ENCODE assay signal across 31 cellular contexts in the genomic region with DNA sequence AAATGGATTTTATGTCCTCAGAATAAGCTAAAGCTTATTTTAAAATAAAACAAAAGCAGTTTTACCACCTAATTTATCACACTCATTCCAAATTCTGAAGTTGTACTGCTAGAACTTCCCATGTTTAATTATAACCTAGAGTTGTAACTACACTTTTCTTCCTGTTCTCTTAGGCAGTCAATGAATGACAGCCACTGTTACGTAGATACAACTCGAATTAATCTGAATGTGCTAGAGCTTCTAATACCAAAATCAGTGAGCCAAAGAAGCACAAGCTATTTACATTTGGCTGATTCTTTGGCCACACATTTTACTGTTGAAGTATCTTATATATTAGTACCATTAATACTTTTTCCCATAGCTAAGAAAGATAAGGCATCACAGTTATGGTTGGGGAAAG.
"Had no signal": no experiment of that assay in that cellular context is flagged by ENCODE, and none has a peak within 500 bp of the region (broad histone marks: within the 10 kb centered on the region; RNA-seq: fewer than 3 reads in every experiment).

No MANE protein-coding gene starts in this region.

- H3K27me3 Mint-ChIP-seq: activated CD8-positive, alpha-beta memory T cell treated with anti-CD3 and anti-CD28 coated beads, Interleukin-2, amount 10 ng/mL, durations not matched to agents 7 days and 5 days; activated naive CD4-positive, alpha-beta T cell treated with anti-CD3 and anti-CD28 coated beads, Interleukin-2, amount 10 ng/mL, durations not matched to agents 7 days and 5 days; activated naive CD8-positive, alpha-beta T cell treated with anti-CD3 and anti-CD28 coated beads, Interleukin-2, amount 10 ng/mL, durations not matched to agents 7 days and 5 days; effector memory CD8-positive, alpha-beta T cell; T-helper 17 cell had no signal

- H3K27ac Mint-ChIP-seq: activated CD4-positive, alpha-beta memory T cell treated with anti-CD3 and anti-CD28 coated beads for 36 hours; activated CD4-positive, alpha-beta T cell treated with anti-CD3 and anti-CD28 coated beads for 36 hours; activated CD4-positive, alpha-beta T cell treated with anti-CD3 and anti-CD28 coated beads, Interleukin-2, amount 10 ng/mL, durations not matched to agents 24 days and 14 days; activated CD8-positive, alpha-beta memory T cell treated with anti-CD3 and anti-CD28 coated beads, Interleukin-2, amount 10 ng/mL, durations not matched to agents 7 days and 5 days; activated CD8-positive, alpha-beta T cell treated with anti-CD3 and anti-CD28 coated beads, Interleukin-2, amount 10 ng/mL, durations not matched to agents 7 days and 5 days; activated naive CD4-positive, alpha-beta T cell treated with anti-CD3 and anti-CD28 coated beads, Interleukin-2, amount 10 ng/mL, durations not matched to agents 7 days and 5 days; activated naive CD8-positive, alpha-beta T cell treated with anti-CD3 and anti-CD28 coated beads, Interleukin-2, amount 10 ng/mL, durations not matched to agents 7 days and 5 days; effector memory CD8-positive, alpha-beta T cell; T-helper 17 cell; T-helper 2 cell treated with Interferon-gamma antibody and Interleukin-4, amounts not matched to agents 5 μg/mL and 100 μg/mL, for 36 hours had no signal

- H3K36me3 ChIP-seq: WERI-Rb-1 had no signal

- H3K9me3 Mint-ChIP-seq: activated CD4-positive, alpha-beta memory T cell treated with anti-CD3 and anti-CD28 coated beads for 36 hours; activated naive CD4-positive, alpha-beta T cell treated with anti-CD3 and anti-CD28 coated beads, Interleukin-2, amount 10 ng/mL, durations not matched to agents 7 days and 5 days; activated naive CD4-positive, alpha-beta T cell treated with anti-CD3 and anti-CD28 coated beads, Interleukin-2, amount 50 U/mL, for 72 hours; activated naive CD8-positive, alpha-beta T cell treated with anti-CD3 and anti-CD28 coated beads, Interleukin-2, amount 10 ng/mL, durations not matched to agents 7 days and 5 days; T-helper 2 cell treated with Interferon-gamma antibody and Interleukin-4, amounts not matched to agents 5 μg/mL and 100 μg/mL, for 36 hours had no signal

- H3K27ac ChIP-seq: body of pancreas, WERI-Rb-1 had no signal

- H3K36me3 Mint-ChIP-seq: activated CD4-positive, alpha-beta memory T cell treated with anti-CD3 and anti-CD28 coated beads for 36 hours; activated CD8-positive, alpha-beta memory T cell treated with anti-CD3 and anti-CD28 coated beads, Interleukin-2, amount 10 ng/mL, durations not matched to agents 7 days and 5 days; activated naive CD4-positive, alpha-beta T cell treated with anti-CD3 and anti-CD28 coated beads, Interleukin-2, amount 10 ng/mL, durations not matched to agents 7 days and 5 days; activated naive CD4-positive, alpha-beta T cell treated with anti-CD3 and anti-CD28 coated beads, Interleukin-2, amount 50 U/mL, for 72 hours; activated naive CD8-positive, alpha-beta T cell treated with anti-CD3 and anti-CD28 coated beads, Interleukin-2, amount 10 ng/mL, durations not matched to agents 7 days and 5 days had no signal

- ATAC-seq: activated CD4-positive, alpha-beta T cell treated with anti-CD3 and anti-CD28 coated beads for 36 hours; activated CD8-positive, alpha-beta memory T cell treated with anti-CD3 and anti-CD28 coated beads, Interleukin-2, amount 10 ng/mL, durations not matched to agents 7 days and 5 days; activated CD8-positive, alpha-beta T cell treated with anti-CD3 and anti-CD28 coated beads, Interleukin-2, amount 10 ng/mL, durations not matched to agents 7 days and 5 days; activated naive CD4-positive, alpha-beta T cell treated with anti-CD3 and anti-CD28 coated beads, Interleukin-2, amount 50 U/mL, for 72 hours; body of pancreas; effector memory CD8-positive, alpha-beta T cell; T-helper 17 cell had no signal

- FAIRE-seq: frontal cortex had no signal

- H3K4me3 ChIP-seq: body of pancreas had no signal

- H3K4me3 Mint-ChIP-seq: activated CD4-positive, alpha-beta memory T cell treated with anti-CD3 and anti-CD28 coated beads for 36 hours; activated CD4-positive, alpha-beta T cell treated with anti-CD3 and anti-CD28 coated beads for 36 hours; activated CD4-positive, alpha-beta T cell treated with anti-CD3 and anti-CD28 coated beads, Interleukin-2, amount 10 ng/mL, durations not matched to agents 24 days and 14 days; activated CD8-positive, alpha-beta memory T cell treated with anti-CD3 and anti-CD28 coated beads, Interleukin-2, amount 10 ng/mL, durations not matched to agents 7 days and 5 days; activated CD8-positive, alpha-beta T cell treated with anti-CD3 and anti-CD28 coated beads, Interleukin-2, amount 10 ng/mL, durations not matched to agents 7 days and 5 days; activated naive CD4-positive, alpha-beta T cell treated with anti-CD3 and anti-CD28 coated beads, Interleukin-2, amount 10 ng/mL, durations not matched to agents 7 days and 5 days; activated naive CD8-positive, alpha-beta T cell treated with anti-CD3 and anti-CD28 coated beads, Interleukin-2, amount 10 ng/mL, durations not matched to agents 7 days and 5 days; effector memory CD8-positive, alpha-beta T cell; T-helper 17 cell; T-helper 2 cell treated with Interferon-gamma antibody and Interleukin-4, amounts not matched to agents 5 μg/mL and 100 μg/mL, for 36 hours had no signal

- H3K9me3 ChIP-seq: body of pancreas had no signal

- H3K4me1 Mint-ChIP-seq: activated CD4-positive, alpha-beta T cell treated with anti-CD3 and anti-CD28 coated beads for 36 hours; activated CD4-positive, alpha-beta T cell treated with anti-CD3 and anti-CD28 coated beads, Interleukin-2, amount 10 ng/mL, durations not matched to agents 24 days and 14 days; activated CD8-positive, alpha-beta memory T cell treated with anti-CD3 and anti-CD28 coated beads, Interleukin-2, amount 10 ng/mL, durations not matched to agents 7 days and 5 days; activated naive CD4-positive, alpha-beta T cell treated with anti-CD3 and anti-CD28 coated beads, Interleukin-2, amount 10 ng/mL, durations not matched to agents 7 days and 5 days; activated naive CD8-positive, alpha-beta T cell treated with anti-CD3 and anti-CD28 coated beads, Interleukin-2, amount 10 ng/mL, durations not matched to agents 7 days and 5 days; T-helper 17 cell had no signal

- DNase-seq: activated CD4-positive, alpha-beta memory T cell treated with anti-CD3 and anti-CD28 coated beads for 36 hours; activated CD4-positive, alpha-beta T cell treated with anti-CD3 and anti-CD28 coated beads for 36 hours; activated CD4-positive, alpha-beta T cell treated with anti-CD3 and anti-CD28 coated beads, Interleukin-2, amount 10 ng/mL, durations not matched to agents 24 days and 14 days; activated CD4-positive, CD25-positive, alpha-beta regulatory T cell; activated CD4-positive, CD25-positive, alpha-beta regulatory T cell treated with anti-CD3 and anti-CD28 coated beads, Interleukin-2, amount 50 U/mL, for 72 hours; activated CD8-positive, alpha-beta memory T cell treated with anti-CD3 and anti-CD28 coated beads, Interleukin-2, amount 10 ng/mL, durations not matched to agents 7 days and 5 days; activated CD8-positive, alpha-beta memory T cell treated with anti-CD3 and anti-CD28 coated beads, Interleukin-2, amount 50 U/mL, for 4 hours; activated CD8-positive, alpha-beta T cell treated with anti-CD3 and anti-CD28 coated beads, Interleukin-2, amount 10 ng/mL, durations not matched to agents 7 days and 5 days; activated gamma-delta T cell; activated naive CD4-positive, alpha-beta T cell; activated naive CD4-positive, alpha-beta T cell treated with anti-CD3 and anti-CD28 coated beads, Interleukin-2, amount 10 ng/mL, durations not matched to agents 7 days and 5 days; activated naive CD8-positive, alpha-beta T cell treated with anti-CD3 and anti-CD28 coated beads, Interleukin-2, amount 10 ng/mL, durations not matched to agents 7 days and 5 days; activated T-cell treated with anti-CD3 and anti-CD28 coated beads, Interleukin-2, amount 50 U/mL, for 1 hour; activated T-cell treated with anti-CD3 and anti-CD28 coated beads, Interleukin-2, amount 50 U/mL, for 48 hours; amniotic stem cell; anterior cingulate cortex; body of pancreas; caudate nucleus; cortex of kidney; dermis blood vessel endothelial cell; effector CD4-positive, alpha-beta T cell; effector memory CD8-positive, alpha-beta T cell; foreskin fibroblast; head of caudate nucleus; T-helper 1 cell; T-helper 17 cell; T1000; WERI-Rb-1 had no signal

- H3K27me3 ChIP-seq: body of pancreas had no signal
